Comparison of ENCODE assay signal across 25 cellular contexts in genomic region chr9:98084396-98084795, GRCh38.
"Had no signal": no experiment of that assay in that cellular context is flagged by ENCODE, and none has a peak within 500 bp of the region (broad histone marks: within the 10 kb centered on the region; RNA-seq: fewer than 3 reads in every experiment).

No MANE protein-coding gene starts in this region.

- H3K4me1 ChIP-seq: pancreas, psoas muscle had no signal

- H3K4me3 Mint-ChIP-seq: activated naive CD8-positive, alpha-beta T cell treated with anti-CD3 and anti-CD28 coated beads, Interleukin-2, amount 50 U/mL, for 24 hours; activated T-cell treated with anti-CD3 and anti-CD28 coated beads, Interleukin-2, amount 50 U/mL, for 4 hours; dendritic cell treated with granulocyte-macrophage colony-stimulating factor and Interleukin-4, amounts not matched to agents 40 ng/mL and 50 ng/mL, for 4 days; naive B cell; type B pancreatic cell; WTC11 had no signal

- H3K9me3 ChIP-seq: body of pancreas, left lung, pancreas, psoas muscle, right atrium auricular region, testis, vagina had no signal

- H2AFZ ChIP-seq: hepatocyte had no signal

- H3K79me2 ChIP-seq: hepatocyte had no signal

- ATAC-seq: activated naive CD8-positive, alpha-beta T cell treated with anti-CD3 and anti-CD28 coated beads, Interleukin-2, amount 50 U/mL, for 24 hours; activated T-cell treated with anti-CD3 and anti-CD28 coated beads, Interleukin-2, amount 50 U/mL, for 4 hours; body of pancreas; left lung; pancreas; psoas muscle; WTC11 had no signal

- H3K4me3 ChIP-seq: body of pancreas, hepatocyte, left lung, lung, pancreas, psoas muscle, right atrium auricular region, testis, vagina had no signal

- H3K27me3 ChIP-seq: body of pancreas, hepatocyte, left lung, pancreas, right atrium auricular region, testis, vagina had no signal

- H3K36me3 Mint-ChIP-seq: naive B cell had no signal

- H3K9me3 Mint-ChIP-seq: activated naive CD8-positive, alpha-beta T cell treated with anti-CD3 and anti-CD28 coated beads, Interleukin-2, amount 50 U/mL, for 24 hours; activated T-cell treated with anti-CD3 and anti-CD28 coated beads, Interleukin-2, amount 50 U/mL, for 4 hours; dendritic cell treated with granulocyte-macrophage colony-stimulating factor and Interleukin-4, amounts not matched to agents 40 ng/mL and 50 ng/mL, for 4 days; naive B cell; type B pancreatic cell had no signal

- DNase-seq: activated CD4-positive, alpha-beta T cell treated with anti-CD3 and anti-CD28 coated beads, Interleukin-2, amount 50 U/mL, for 4 hours; activated CD8-positive, alpha-beta memory T cell treated with anti-CD3 and anti-CD28 coated beads for 24 hours; activated CD8-positive, alpha-beta memory T cell treated with anti-CD3 and anti-CD28 coated beads, Interleukin-2, amount 50 U/mL, for 4 hours; activated effector memory CD4-positive, alpha-beta T cell treated with Interleukin-2 at 50 U/mL for 16 hours; activated naive CD4-positive, alpha-beta T cell treated with anti-CD3 and anti-CD28 coated beads, Interleukin-2, amount 50 U/mL, for 16 hours; activated naive CD8-positive, alpha-beta T cell treated with anti-CD3 and anti-CD28 coated beads, Interleukin-2, amount 50 U/mL, for 24 hours; activated T-cell treated with anti-CD3 and anti-CD28 coated beads, Interleukin-2, amount 50 U/mL, for 4 hours; anterior cingulate cortex; body of pancreas; effector CD8-positive, alpha-beta T cell; glutamatergic neuron; kidney glomerular epithelial cell; left lung; naive B cell; pancreas; psoas muscle; stimulated activated CD4-positive, alpha-beta T cell treated with anti-CD3 and anti-CD28 coated beads, Interleukin-4, amount 100 ng/mL, for 24 hours; testis had no signal

- H3K27ac ChIP-seq: body of pancreas, hepatocyte, pancreas, psoas muscle, right atrium auricular region, testis, vagina had no signal

- H3K4me2 ChIP-seq: hepatocyte had no signal

- H3K27me3 Mint-ChIP-seq: activated naive CD8-positive, alpha-beta T cell treated with anti-CD3 and anti-CD28 coated beads, Interleukin-2, amount 50 U/mL, for 24 hours; dendritic cell treated with granulocyte-macrophage colony-stimulating factor and Interleukin-4, amounts not matched to agents 40 ng/mL and 50 ng/mL, for 4 days; naive B cell; type B pancreatic cell had no signal
